In genomic region chr10:5943536-5943935, GRCh38 we compare ENCODE assay signal across 11 cellular contexts. TPM values are rescaled to one million over a fixed set of nuclear protein-coding genes. Genes with fewer than 3 reads are reported as not detected.
DNase-seq lines count a peak whose midpoint lies in the region; ATAC-seq, FAIRE-seq and TF ChIP-seq lines count a peak whose summit lies in the region.
"Had no signal": no experiment of that assay in that cellular context is flagged by ENCODE, and none has a peak within 500 bp of the region (broad histone marks: within the 10 kb centered on the region; RNA-seq: fewer than 3 reads in every experiment).

No MANE protein-coding gene starts in this region.

- no peak overlapping the region for H3K9ac ChIP-seq in smooth muscle cell (ENCODE audit: low read depth)

- H3K27me3 Mint-ChIP-seq in chondrocyte (ENCODE audit: low read depth) = no peaks in the 10 kb centered on the region

- no peak for FAIRE-seq in GM12891 (lab: Jason Lieb, UNC)

- peak overlapping the region; percentile 60 for H3K27ac ChIP-seq in smooth muscle cell (ENCODE audit: low read depth)

- H3K4me3 ChIP-seq in smooth muscle cell = no peak overlapping the region

- no peaks in the 10 kb centered on the region for H3K4me1 ChIP-seq in smooth muscle cell (ENCODE audit: low read depth)

- H3F3A ChIP-seq in smooth muscle cell (ENCODE audit: low read depth) = peaks cover 3% of the 10 kb centered on the region

- no peak overlapping the region for H3K4me2 ChIP-seq in smooth muscle cell

- peak overlapping the region; percentile 97 for H3K27ac Mint-ChIP-seq in chondrocyte (ENCODE audit: unreplicated experiment)
- H3K27ac Mint-ChIP-seq: activated T-helper 1 cell treated with anti-CD3 and anti-CD28 coated beads, Interleukin-12 subunit alpha, Interleukin-12 subunit beta, Interleukin-2, Interleukin-4 antibody, amounts not matched to agents 30 ng/mL and 10 ng/mL and 1 ng/mL, durations not matched to agents 14 hours and 24 hours and 36 hours had no signal

- no peaks in the 10 kb centered on the region for H3K9me3 ChIP-seq in smooth muscle cell (replicated peaks; ENCODE audit: low read depth)

- no peak for ATAC-seq in GM18873 (IDR thresholded peaks at IDR 0.05; ENCODE audit: low FRiP score, unreplicated experiment)

- TF ChIP-seq CTCF in chondrocyte (IDR thresholded peaks at IDR 0.05) (no peak), smooth muscle cell (IDR thresholded peaks at IDR 0.05; ENCODE audit: borderline replicate concordance, insufficient read depth, poor library complexity, severe bottlenecking) (no peak)

- no peak for TF ChIP-seq POLR2A in GM12891 (IDR thresholded peaks at IDR 0.05; ENCODE audit: low read depth, low read length)

- no peaks in the 10 kb centered on the region for H3K27me3 ChIP-seq in smooth muscle cell (ENCODE audit: low read depth)

- no peaks in the 10 kb centered on the region for H3K9me3 Mint-ChIP-seq in chondrocyte (ENCODE audit: low read depth)
- H3K9me3 Mint-ChIP-seq: activated T-helper 1 cell treated with anti-CD3 and anti-CD28 coated beads, Interleukin-12 subunit alpha, Interleukin-12 subunit beta, Interleukin-2, Interleukin-4 antibody, amounts not matched to agents 30 ng/mL and 10 ng/mL and 1 ng/mL, durations not matched to agents 14 hours and 24 hours and 36 hours had no signal

- no peaks in the 10 kb centered on the region for H3K79me2 ChIP-seq in smooth muscle cell (ENCODE audit: low read depth)

- 68% methylated on average over 15 of the region's 15 CpGs for WGBS in smooth muscle cell (ENCODE audit: low lambda C conversion rate)

- DNase-seq in ELR (ENCODE audit: low read depth) (peak; percentile 15), chondrocyte (ENCODE audit: low spot score) (no peak), left kidney (ENCODE audit: low read depth, low spot score) (peak; percentile 81), smooth muscle cell (lab: John Stamatoyannopoulos, UW; ENCODE audit: unreplicated experiment) (no peak), GM12891 (ENCODE audit: insufficient read length, low spot score) (no peak), inferior parietal cortex (ENCODE audit: extremely low spot score) (no peak), SW480 (ENCODE audit: low spot score) (no peak)
- DNase-seq: KG1, SIG-M5 had no signal

- peaks cover 2% of the 10 kb centered on the region for H3K36me3 Mint-ChIP-seq in chondrocyte (ENCODE audit: low read depth)

- H3K4me1 Mint-ChIP-seq in chondrocyte (ENCODE audit: low read depth) = peaks cover 42% of the 10 kb centered on the region

- H3K4me3 Mint-ChIP-seq in chondrocyte (ENCODE audit: unreplicated experiment) = no peak overlapping the region
- H3K4me3 Mint-ChIP-seq: activated T-helper 1 cell treated with anti-CD3 and anti-CD28 coated beads, Interleukin-12 subunit alpha, Interleukin-12 subunit beta, Interleukin-2, Interleukin-4 antibody, amounts not matched to agents 30 ng/mL and 10 ng/mL and 1 ng/mL, durations not matched to agents 14 hours and 24 hours and 36 hours had no signal

- H3K36me3 ChIP-seq in smooth muscle cell (ENCODE audit: low read depth) = no peaks in the 10 kb centered on the region

- H2AFZ ChIP-seq in smooth muscle cell (ENCODE audit: low read depth) = no peak overlapping the region

- no peaks in the 10 kb centered on the region for H4K20me1 ChIP-seq in smooth muscle cell (ENCODE audit: low read depth)

TF ChIP-seq in GM12891, 5 proteins besides CTCF, POLR2A, EP300 and RAD21:
- TF ChIP-seq PAX5 (IDR thresholded peaks at IDR 0.05; ENCODE audit: insufficient read depth, low read length, severe bottlenecking) (no peak), POU2F2 (IDR thresholded peaks at IDR 0.05; ENCODE audit: low read depth, low read length) (no peak), POLR2AphosphoS5 (IDR thresholded peaks at IDR 0.05; ENCODE audit: low read depth, low read length) (no peak), TAF1 (IDR thresholded peaks at IDR 0.05; ENCODE audit: low read depth, low read length) (no peak), SPI1 (IDR thresholded peaks at IDR 0.05; ENCODE audit: low read depth, low read length) (no peak)
TF ChIP-seq in GM12891: peak in this region for 0.

RNA-seq across cellular contexts. Expression of gene IL15RA, which starts 33.8 kb away (rescaled TPM):
- total RNA-seq in chondrocyte = 0.56 to 0.65 TPM in 2 of 3 replicates, not detected in the other
- 0.54 TPM in 1 of 2 replicates, not detected in the other for total RNA-seq in smooth muscle cell
- 0.23 and 1.3 TPM in 2 replicates for polyA plus RNA-seq in smooth muscle cell
- 7.4 TPM for polyA plus RNA-seq in GM12891 (2012; ENCODE audit: low read depth, missing spikeins)

RNA-seq across cellular contexts. Expression of gene FBH1, which starts 53.5 kb away (rescaled TPM):
- 62.2 to 96.6 TPM (median 66.5 TPM) in 3 replicates for total RNA-seq in chondrocyte
- 58.2 and 70.0 TPM in 2 replicates for total RNA-seq in smooth muscle cell
- polyA plus RNA-seq in smooth muscle cell = 68.4 and 84.2 TPM in 2 replicates
- 33.5 TPM for polyA plus RNA-seq in GM12891 (2012; ENCODE audit: low read depth, missing spikeins)

RNA-seq across cellular contexts. Expression of gene ANKRD16, which starts 53.8 kb away (rescaled TPM):
- 5.8 to 6.5 TPM (median 6.4 TPM) in 3 replicates for total RNA-seq in chondrocyte
- total RNA-seq in smooth muscle cell = 2.7 and 4.6 TPM in 2 replicates
- polyA plus RNA-seq in smooth muscle cell = 3.7 and 10.3 TPM in 2 replicates
- 5.1 TPM for polyA plus RNA-seq in GM12891 (2012; ENCODE audit: low read depth, missing spikeins)

Comparison
In these comparisons a context has a peak if more than half of its experiments do, and no peak if none do; other contexts are left out.
1. DNase-seq: peak in ELR (single experiment) and left kidney (single experiment); none in chondrocyte (single experiment), smooth muscle cell (single experiment), GM12891 (single experiment), inferior parietal cortex (single experiment) and SW480 (single experiment).